20 cellular contexts compared by ENCODE assay signal in genomic region chr9:30846644-30847043, GRCh38.
"Had no signal": no experiment of that assay in that cellular context is flagged by ENCODE, and none has a peak within 500 bp of the region (broad histone marks: within the 10 kb centered on the region; RNA-seq: fewer than 3 reads in every experiment).

No MANE protein-coding gene starts in this region.

- H3K27me3 ChIP-seq: breast epithelium, SJSA1 had no signal

- H3K9me3 ChIP-seq: SJSA1 had no signal

- H3K27ac ChIP-seq: breast epithelium, SJSA1 had no signal

- H3K36me3 ChIP-seq: breast epithelium, SJSA1 had no signal

- DNase-seq: activated CD4-positive, alpha-beta T cell treated with anti-CD3 and anti-CD28 coated beads for 48 hours; activated CD4-positive, alpha-beta T cell treated with anti-CD3 and anti-CD28 coated beads, Interleukin-2, amount 50 U/mL, for 4 hours; activated CD8-positive, alpha-beta memory T cell treated with anti-CD3 and anti-CD28 coated beads, Interleukin-2, amount 50 U/mL, for 48 hours; activated CD8-positive, alpha-beta T cell treated with anti-CD3 and anti-CD28 coated beads, Interleukin-2, amount 10 ng/mL, durations not matched to agents 7 days and 5 days; activated effector memory CD4-positive, alpha-beta T cell treated with Interleukin-2 at 50 U/mL for 16 hours; activated naive CD4-positive, alpha-beta T cell; activated T-cell treated with anti-CD3 and anti-CD28 coated beads, Interleukin-2, amount 50 U/mL, for 1 hour; aorta; caudate nucleus; Karpas-422; NCI-H146; NCI-H2029; NCI-H526; NCI-H82; PC-3; SHP77 had no signal

- ATAC-seq: activated CD4-positive, CD25-positive, alpha-beta regulatory T cell treated with anti-CD3 and anti-CD28 coated beads, Interleukin-2, amount 50 U/mL, for 24 hours; activated CD8-positive, alpha-beta T cell treated with anti-CD3 and anti-CD28 coated beads, Interleukin-2, amount 10 ng/mL, durations not matched to agents 7 days and 5 days; PC-3; SK-N-SH treated with all-trans-retinoic acid at 6 μM for 48 hours had no signal

- H3K4me1 ChIP-seq: breast epithelium, SJSA1 had no signal

- H3K4me3 ChIP-seq: breast epithelium, SJSA1 had no signal
